In genomic region chr2:219160186-219161017, GRCh38 we compare ENCODE assay signal across 1 cellular context.
TF ChIP-seq lines count a peak whose summit lies in the region.

NHEJ1 (minus strand) TSS chr2:219160815; CDS start chr2:219158362, 2,453 bp downstream.

TF ChIP-seq in HepG2, 621 proteins besides CTCF, POLR2A, EP300 and RAD21 (continued from another document and continues in another):
- TF ChIP-seq, protein P1, sequence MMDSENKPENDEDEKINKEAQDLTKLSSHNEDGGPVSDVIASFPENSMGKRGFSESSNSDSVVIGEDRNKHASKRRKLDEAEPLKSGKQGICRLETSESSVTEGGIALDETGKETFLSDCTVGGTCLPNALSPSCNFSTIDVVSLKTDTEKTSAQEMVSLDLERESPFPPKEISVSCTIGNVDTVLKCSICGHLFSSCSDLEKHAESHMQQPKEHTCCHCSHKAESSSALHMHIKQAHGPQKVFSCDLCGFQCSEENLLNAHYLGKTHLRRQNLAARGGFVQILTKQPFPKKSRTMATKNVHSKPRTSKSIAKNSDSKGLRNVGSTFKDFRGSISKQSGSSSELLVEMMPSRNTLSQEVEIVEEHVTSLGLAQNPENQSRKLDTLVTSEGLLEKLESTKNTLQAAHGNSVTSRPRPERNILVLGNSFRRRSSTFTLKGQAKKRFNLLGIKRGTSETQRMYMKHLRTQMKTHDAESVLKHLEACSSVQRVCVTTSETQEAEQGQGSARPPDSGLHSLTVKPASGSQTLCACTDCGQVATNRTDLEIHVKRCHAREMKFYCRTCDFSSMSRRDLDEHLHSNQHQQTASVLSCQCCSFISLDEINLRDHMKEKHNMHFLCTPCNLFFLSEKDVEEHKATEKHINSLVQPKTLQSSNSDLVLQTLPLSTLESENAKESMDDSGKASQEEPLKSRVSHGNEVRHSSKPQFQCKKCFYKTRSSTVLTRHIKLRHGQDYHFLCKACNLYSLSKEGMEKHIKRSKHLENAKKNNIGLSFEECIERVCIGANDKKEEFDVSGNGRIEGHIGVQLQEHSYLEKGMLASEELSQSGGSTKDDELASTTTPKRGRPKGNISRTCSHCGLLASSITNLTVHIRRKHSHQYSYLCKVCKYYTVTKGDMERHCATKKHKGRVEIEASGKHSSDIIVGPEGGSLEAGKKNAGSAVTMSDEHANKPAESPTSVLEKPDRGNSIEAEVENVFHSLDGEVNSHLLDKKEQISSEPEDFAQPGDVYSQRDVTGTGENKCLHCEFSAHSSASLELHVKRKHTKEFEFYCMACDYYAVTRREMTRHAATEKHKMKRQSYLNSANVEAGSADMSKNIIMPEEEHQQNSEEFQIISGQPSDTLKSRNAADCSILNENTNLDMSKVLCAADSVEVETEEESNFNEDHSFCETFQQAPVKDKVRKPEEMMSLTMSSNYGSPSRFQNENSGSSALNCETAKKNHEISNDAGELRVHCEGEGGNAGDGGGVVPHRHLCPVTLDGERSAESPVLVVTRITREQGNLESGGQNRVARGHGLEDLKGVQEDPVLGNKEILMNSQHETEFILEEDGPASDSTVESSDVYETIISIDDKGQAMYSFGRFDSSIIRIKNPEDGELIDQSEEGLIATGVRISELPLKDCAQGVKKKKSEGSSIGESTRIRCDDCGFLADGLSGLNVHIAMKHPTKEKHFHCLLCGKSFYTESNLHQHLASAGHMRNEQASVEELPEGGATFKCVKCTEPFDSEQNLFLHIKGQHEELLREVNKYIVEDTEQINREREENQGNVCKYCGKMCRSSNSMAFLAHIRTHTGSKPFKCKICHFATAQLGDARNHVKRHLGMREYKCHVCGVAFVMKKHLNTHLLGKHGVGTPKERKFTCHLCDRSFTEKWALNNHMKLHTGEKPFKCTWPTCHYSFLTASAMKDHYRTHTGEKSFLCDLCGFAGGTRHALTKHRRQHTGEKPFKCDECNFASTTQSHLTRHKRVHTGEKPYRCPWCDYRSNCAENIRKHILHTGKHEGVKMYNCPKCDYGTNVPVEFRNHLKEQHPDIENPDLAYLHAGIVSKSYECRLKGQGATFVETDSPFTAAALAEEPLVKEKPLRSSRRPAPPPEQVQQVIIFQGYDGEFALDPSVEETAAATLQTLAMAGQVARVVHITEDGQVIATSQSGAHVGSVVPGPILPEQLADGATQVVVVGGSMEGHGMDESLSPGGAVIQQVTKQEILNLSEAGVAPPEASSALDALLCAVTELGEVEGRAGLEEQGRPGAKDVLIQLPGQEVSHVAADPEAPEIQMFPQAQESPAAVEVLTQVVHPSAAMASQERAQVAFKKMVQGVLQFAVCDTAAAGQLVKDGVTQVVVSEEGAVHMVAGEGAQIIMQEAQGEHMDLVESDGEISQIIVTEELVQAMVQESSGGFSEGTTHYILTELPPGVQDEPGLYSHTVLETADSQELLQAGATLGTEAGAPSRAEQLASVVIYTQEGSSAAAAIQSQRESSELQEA (CRISPR knock-in tag; IDR thresholded peaks at IDR 0.05; ENCODE audit: not compliant biosample characterization), result peak; percentile 83
- TF ChIP-seq, protein P2, sequence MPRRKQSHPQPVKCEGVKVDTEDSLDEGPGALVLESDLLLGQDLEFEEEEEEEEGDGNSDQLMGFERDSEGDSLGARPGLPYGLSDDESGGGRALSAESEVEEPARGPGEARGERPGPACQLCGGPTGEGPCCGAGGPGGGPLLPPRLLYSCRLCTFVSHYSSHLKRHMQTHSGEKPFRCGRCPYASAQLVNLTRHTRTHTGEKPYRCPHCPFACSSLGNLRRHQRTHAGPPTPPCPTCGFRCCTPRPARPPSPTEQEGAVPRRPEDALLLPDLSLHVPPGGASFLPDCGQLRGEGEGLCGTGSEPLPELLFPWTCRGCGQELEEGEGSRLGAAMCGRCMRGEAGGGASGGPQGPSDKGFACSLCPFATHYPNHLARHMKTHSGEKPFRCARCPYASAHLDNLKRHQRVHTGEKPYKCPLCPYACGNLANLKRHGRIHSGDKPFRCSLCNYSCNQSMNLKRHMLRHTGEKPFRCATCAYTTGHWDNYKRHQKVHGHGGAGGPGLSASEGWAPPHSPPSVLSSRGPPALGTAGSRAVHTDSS (CRISPR knock-in tag; conservative IDR thresholded peaks at IDR 0.05), result 0 out of 2 replicates have a peak, but pooled peaks have one; percentile 25
- TF ChIP-seq ELF3 (CRISPR knock-in tag; IDR thresholded peaks at IDR 0.05), result peak; percentile 70; the same call in 1 of the 2 replicates
- peak; percentile 79; the same call in 1 of the 2 replicates for TF ChIP-seq ZNF138 (CRISPR knock-in tag; IDR thresholded peaks at IDR 0.05; ENCODE audit: low read depth)
- TF ChIP-seq, protein P3, sequence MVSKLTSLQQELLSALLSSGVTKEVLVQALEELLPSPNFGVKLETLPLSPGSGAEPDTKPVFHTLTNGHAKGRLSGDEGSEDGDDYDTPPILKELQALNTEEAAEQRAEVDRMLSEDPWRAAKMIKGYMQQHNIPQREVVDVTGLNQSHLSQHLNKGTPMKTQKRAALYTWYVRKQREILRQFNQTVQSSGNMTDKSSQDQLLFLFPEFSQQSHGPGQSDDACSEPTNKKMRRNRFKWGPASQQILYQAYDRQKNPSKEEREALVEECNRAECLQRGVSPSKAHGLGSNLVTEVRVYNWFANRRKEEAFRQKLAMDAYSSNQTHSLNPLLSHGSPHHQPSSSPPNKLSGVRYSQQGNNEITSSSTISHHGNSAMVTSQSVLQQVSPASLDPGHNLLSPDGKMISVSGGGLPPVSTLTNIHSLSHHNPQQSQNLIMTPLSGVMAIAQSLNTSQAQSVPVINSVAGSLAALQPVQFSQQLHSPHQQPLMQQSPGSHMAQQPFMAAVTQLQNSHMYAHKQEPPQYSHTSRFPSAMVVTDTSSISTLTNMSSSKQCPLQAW (CRISPR knock-in tag; IDR thresholded peaks at IDR 0.05), result peak; percentile 78
- peak; percentile 59 for TF ChIP-seq BCL6 (CRISPR knock-in tag; IDR thresholded peaks at IDR 0.05)
- TF ChIP-seq ZNF607 (CRISPR knock-in tag; IDR thresholded peaks at IDR 0.05; ENCODE audit: borderline replicate concordance), result peak; percentile 95
- no peak for TF ChIP-seq JUN (CRISPR knock-in tag; IDR thresholded peaks at IDR 0.05)
- peak; percentile 94 for TF ChIP-seq SNAPC2 (CRISPR knock-in tag; IDR thresholded peaks at IDR 0.05)
- no peak for TF ChIP-seq ZNF207 (IDR thresholded peaks at IDR 0.05; ENCODE audit: borderline replicate concordance)
- TF ChIP-seq ZNF263 (CRISPR knock-in tag; IDR thresholded peaks at IDR 0.05), result peak; percentile 70; the same call in 1 of the 2 replicates
- TF ChIP-seq ZNF800 (CRISPR knock-in tag; IDR thresholded peaks at IDR 0.05), result peak; percentile 84; the same call in 1 of the 2 replicates
- TF ChIP-seq, protein P4, sequence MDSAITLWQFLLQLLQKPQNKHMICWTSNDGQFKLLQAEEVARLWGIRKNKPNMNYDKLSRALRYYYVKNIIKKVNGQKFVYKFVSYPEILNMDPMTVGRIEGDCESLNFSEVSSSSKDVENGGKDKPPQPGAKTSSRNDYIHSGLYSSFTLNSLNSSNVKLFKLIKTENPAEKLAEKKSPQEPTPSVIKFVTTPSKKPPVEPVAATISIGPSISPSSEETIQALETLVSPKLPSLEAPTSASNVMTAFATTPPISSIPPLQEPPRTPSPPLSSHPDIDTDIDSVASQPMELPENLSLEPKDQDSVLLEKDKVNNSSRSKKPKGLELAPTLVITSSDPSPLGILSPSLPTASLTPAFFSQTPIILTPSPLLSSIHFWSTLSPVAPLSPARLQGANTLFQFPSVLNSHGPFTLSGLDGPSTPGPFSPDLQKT (CRISPR knock-in tag; IDR thresholded peaks at IDR 0.05; ENCODE audit: borderline replicate concordance), result no peak
- TF ChIP-seq RAD51 (IDR thresholded peaks at IDR 0.05; ENCODE audit: borderline replicate concordance), result no peak
- TF ChIP-seq, protein P5, sequence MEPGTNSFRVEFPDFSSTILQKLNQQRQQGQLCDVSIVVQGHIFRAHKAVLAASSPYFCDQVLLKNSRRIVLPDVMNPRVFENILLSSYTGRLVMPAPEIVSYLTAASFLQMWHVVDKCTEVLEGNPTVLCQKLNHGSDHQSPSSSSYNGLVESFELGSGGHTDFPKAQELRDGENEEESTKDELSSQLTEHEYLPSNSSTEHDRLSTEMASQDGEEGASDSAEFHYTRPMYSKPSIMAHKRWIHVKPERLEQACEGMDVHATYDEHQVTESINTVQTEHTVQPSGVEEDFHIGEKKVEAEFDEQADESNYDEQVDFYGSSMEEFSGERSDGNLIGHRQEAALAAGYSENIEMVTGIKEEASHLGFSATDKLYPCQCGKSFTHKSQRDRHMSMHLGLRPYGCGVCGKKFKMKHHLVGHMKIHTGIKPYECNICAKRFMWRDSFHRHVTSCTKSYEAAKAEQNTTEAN (CRISPR knock-in tag; conservative IDR thresholded peaks at IDR 0.05), result peak; percentile 83
- TF ChIP-seq, protein P6, sequence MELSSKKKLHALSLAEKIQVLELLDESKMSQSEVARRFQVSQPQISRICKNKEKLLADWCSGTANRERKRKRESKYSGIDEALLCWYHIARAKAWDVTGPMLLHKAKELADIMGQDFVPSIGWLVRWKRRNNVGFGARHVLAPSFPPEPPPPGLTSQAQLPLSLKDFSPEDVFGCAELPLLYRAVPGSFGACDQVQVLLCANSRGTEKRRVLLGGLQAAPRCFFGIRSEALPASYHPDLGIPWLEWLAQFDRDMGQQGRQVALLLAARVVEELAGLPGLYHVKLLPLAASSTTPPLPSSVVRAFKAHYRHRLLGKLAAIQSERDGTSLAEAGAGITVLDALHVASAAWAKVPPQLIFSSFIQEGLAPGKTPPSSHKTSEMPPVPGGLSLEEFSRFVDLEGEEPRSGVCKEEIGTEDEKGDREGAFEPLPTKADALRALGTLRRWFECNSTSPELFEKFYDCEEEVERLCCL (CRISPR knock-in tag; IDR thresholded peaks at IDR 0.05; ENCODE audit: borderline replicate concordance), result 0 out of 2 replicates have a peak, but pooled peaks have one; percentile 70
- TF ChIP-seq RARA (CRISPR knock-in tag; IDR thresholded peaks at IDR 0.05), result peak; percentile 4; the same call in 1 of the 2 replicates
- TF ChIP-seq ZBTB38 (CRISPR knock-in tag; IDR thresholded peaks at IDR 0.05), result peak; percentile 56
- peak; percentile 95 for TF ChIP-seq ZNF740 (CRISPR knock-in tag; IDR thresholded peaks at IDR 0.05)
- TF ChIP-seq DPF2 (CRISPR knock-in tag; IDR thresholded peaks at IDR 0.05; ENCODE audit: borderline replicate concordance, low read depth), result 0 out of 2 replicates have a peak, but pooled peaks have one; percentile 4
- no peak for TF ChIP-seq RARG (CRISPR knock-in tag; IDR thresholded peaks at IDR 0.05; ENCODE audit: low read depth)
- TF ChIP-seq SMYD3 (CRISPR knock-in tag; IDR thresholded peaks at IDR 0.05), result peak; percentile 96
- peak; percentile 95 for TF ChIP-seq TARDBP (CRISPR knock-in tag; IDR thresholded peaks at IDR 0.05)
- TF ChIP-seq NRL (CRISPR knock-in tag; IDR thresholded peaks at IDR 0.05; ENCODE audit: borderline replicate concordance), result peak; percentile 54; the same call in 1 of the 2 replicates
- 0 out of 2 replicates have a peak, but pooled peaks have one; percentile 73 for TF ChIP-seq CENPT (CRISPR knock-in tag; IDR thresholded peaks at IDR 0.05; ENCODE audit: low read depth)
- TF ChIP-seq ZNF205 (CRISPR knock-in tag; IDR thresholded peaks at IDR 0.05), result peak; percentile 36; the same call in 1 of the 2 replicates
- peak; percentile 80 for TF ChIP-seq ZNF441 (CRISPR knock-in tag; IDR thresholded peaks at IDR 0.05; ENCODE audit: borderline replicate concordance)
- TF ChIP-seq ZNF569 (CRISPR knock-in tag; IDR thresholded peaks at IDR 0.05; ENCODE audit: borderline replicate concordance), result peak; percentile 15; the same call in 1 of the 2 replicates
- TF ChIP-seq, protein P7, sequence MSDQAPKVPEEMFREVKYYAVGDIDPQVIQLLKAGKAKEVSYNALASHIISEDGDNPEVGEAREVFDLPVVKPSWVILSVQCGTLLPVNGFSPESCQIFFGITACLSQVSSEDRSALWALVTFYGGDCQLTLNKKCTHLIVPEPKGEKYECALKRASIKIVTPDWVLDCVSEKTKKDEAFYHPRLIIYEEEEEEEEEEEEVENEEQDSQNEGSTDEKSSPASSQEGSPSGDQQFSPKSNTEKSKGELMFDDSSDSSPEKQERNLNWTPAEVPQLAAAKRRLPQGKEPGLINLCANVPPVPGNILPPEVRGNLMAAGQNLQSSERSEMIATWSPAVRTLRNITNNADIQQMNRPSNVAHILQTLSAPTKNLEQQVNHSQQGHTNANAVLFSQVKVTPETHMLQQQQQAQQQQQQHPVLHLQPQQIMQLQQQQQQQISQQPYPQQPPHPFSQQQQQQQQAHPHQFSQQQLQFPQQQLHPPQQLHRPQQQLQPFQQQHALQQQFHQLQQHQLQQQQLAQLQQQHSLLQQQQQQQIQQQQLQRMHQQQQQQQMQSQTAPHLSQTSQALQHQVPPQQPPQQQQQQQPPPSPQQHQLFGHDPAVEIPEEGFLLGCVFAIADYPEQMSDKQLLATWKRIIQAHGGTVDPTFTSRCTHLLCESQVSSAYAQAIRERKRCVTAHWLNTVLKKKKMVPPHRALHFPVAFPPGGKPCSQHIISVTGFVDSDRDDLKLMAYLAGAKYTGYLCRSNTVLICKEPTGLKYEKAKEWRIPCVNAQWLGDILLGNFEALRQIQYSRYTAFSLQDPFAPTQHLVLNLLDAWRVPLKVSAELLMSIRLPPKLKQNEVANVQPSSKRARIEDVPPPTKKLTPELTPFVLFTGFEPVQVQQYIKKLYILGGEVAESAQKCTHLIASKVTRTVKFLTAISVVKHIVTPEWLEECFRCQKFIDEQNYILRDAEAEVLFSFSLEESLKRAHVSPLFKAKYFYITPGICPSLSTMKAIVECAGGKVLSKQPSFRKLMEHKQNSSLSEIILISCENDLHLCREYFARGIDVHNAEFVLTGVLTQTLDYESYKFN (CRISPR knock-in tag; conservative IDR thresholded peaks at IDR 0.05), result 0 out of 2 replicates have a peak, but pooled peaks have one; percentile 50
- peak; percentile 36; the same call in 1 of the 2 replicates for TF ChIP-seq ZBTB21 (CRISPR knock-in tag; IDR thresholded peaks at IDR 0.05)
- peak; percentile 20; the same call in 1 of the 2 replicates for TF ChIP-seq ZNF614 (CRISPR knock-in tag; IDR thresholded peaks at IDR 0.05; ENCODE audit: borderline replicate concordance)
- TF ChIP-seq ATF1 (CRISPR knock-in tag; IDR thresholded peaks at IDR 0.05), result no peak
- no peak for TF ChIP-seq CCAR2 (optimal IDR thresholded peaks at IDR 0.05; ENCODE audit: low read depth, low read length)
